Comparison of ENCODE assay signal across 8 cellular contexts in the genomic region with DNA sequence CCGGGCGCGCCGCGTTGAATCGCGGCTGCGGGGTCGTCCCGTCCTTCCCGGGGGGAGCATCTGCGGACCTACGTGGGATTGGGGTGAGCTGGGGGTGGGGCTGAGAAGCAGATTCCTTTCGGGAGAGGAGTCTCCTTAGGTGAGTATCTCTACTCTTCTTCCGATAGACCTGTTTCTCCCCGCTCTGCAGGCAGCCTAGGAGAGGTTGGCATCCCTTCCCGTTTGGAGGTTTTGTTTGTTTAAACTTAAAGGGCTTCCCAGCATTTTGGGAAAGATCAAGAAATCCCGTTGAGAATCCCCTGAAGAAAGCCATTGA. TPM values are rescaled to one million over a fixed set of nuclear protein-coding genes. Genes with fewer than 3 reads are reported as not detected.
DNase-seq lines count a peak whose midpoint lies in the region; ATAC-seq and TF ChIP-seq lines count a peak whose summit lies in the region.

No MANE protein-coding gene starts in this region.

- H3K4me1 ChIP-seq in lower lobe of right lung (peaks cover 13% of the 10 kb centered on the region), urinary bladder (ENCODE audit: insufficient read depth) (peaks cover 1% of the 10 kb centered on the region)

- peak overlapping the region; percentile 89 for H3K27ac ChIP-seq in lower lobe of right lung
- H3K27ac ChIP-seq in urinary bladder (ENCODE audit: low read depth), result peak overlapping the region; percentile 76

- H3K9me3 Mint-ChIP-seq in activated naive CD4-positive, alpha-beta T cell treated with anti-CD3 and anti-CD28 coated beads, Interleukin-2, amount 10 ng/mL, durations not matched to agents 7 days and 5 days, result no peaks in the 10 kb centered on the region

- peaks cover 6% of the 10 kb centered on the region for H3K27me3 Mint-ChIP-seq in activated naive CD4-positive, alpha-beta T cell treated with anti-CD3 and anti-CD28 coated beads, Interleukin-2, amount 10 ng/mL, durations not matched to agents 7 days and 5 days

- H3K36me3 ChIP-seq in lower lobe of right lung, result peaks cover 25% of the 10 kb centered on the region
- H3K36me3 ChIP-seq in urinary bladder (ENCODE audit: insufficient read depth), result peaks cover under 1% of the 10 kb centered on the region

- no peaks in the 10 kb centered on the region for H3K27me3 ChIP-seq in lower lobe of right lung (ENCODE audit: low read depth)

- peak overlapping the region; percentile 88 for H3K27ac Mint-ChIP-seq in activated naive CD4-positive, alpha-beta T cell treated with anti-CD3 and anti-CD28 coated beads, Interleukin-2, amount 10 ng/mL, durations not matched to agents 7 days and 5 days

- H3K4me3 Mint-ChIP-seq in activated naive CD4-positive, alpha-beta T cell treated with anti-CD3 and anti-CD28 coated beads, Interleukin-2, amount 10 ng/mL, durations not matched to agents 7 days and 5 days, result peak overlapping the region; percentile 92

- under 1% methylated on average over 18 of the region's 18 CpGs for WGBS in urinary bladder

- ATAC-seq in lower lobe of right lung (peak in 1 of 2 donors; percentile 37), GM21390 (IDR thresholded peaks at IDR 0.05; ENCODE audit: unreplicated experiment) (no peak)

- H3K4me3 ChIP-seq in astrocyte of the spinal cord (ENCODE audit: low read depth, low read length) (peak overlapping the region; percentile 94), lower lobe of right lung (peak overlapping the region; percentile 76), urinary bladder (ENCODE audit: low read depth, low read length) (peak overlapping the region; percentile 81)

- no peak for DNase-seq in activated naive CD4-positive, alpha-beta T cell treated with anti-CD3 and anti-CD28 coated beads, Interleukin-2, amount 10 ng/mL, durations not matched to agents 7 days and 5 days
- DNase-seq in activated naive CD4-positive, alpha-beta T cell (lab: John Stamatoyannopoulos, UW), result no peak
- DNase-seq in astrocyte of the spinal cord (ENCODE audit: low read depth, low spot score) (no peak), lower lobe of right lung (no peak), COR-L47 (lab: John Stamatoyannopoulos, UW) (no peak), NCI-H1105 (lab: John Stamatoyannopoulos, UW) (no peak)

- TF ChIP-seq CTCF in astrocyte of the spinal cord (IDR thresholded peaks at IDR 0.05; ENCODE audit: low read depth, low read length) (no peak), lower lobe of right lung (IDR thresholded peaks at IDR 0.05) (no peak)

- intact Hi-C loops in lower lobe of right lung (cut with DNase I), result no loop called here

- no peaks in the 10 kb centered on the region for H3K9me3 ChIP-seq in lower lobe of right lung

- in situ Hi-C loops in astrocyte of the spinal cord (cut with HindIII; ENCODE audit: low sequenced_read_pairs), result no loop called here

- H3K36me3 Mint-ChIP-seq in activated naive CD4-positive, alpha-beta T cell treated with anti-CD3 and anti-CD28 coated beads, Interleukin-2, amount 10 ng/mL, durations not matched to agents 7 days and 5 days, result peaks cover 20% of the 10 kb centered on the region

- CTCF ChIA-PET in activated naive CD4-positive, alpha-beta T cell treated with anti-CD3 and anti-CD28 coated beads, Interleukin-2, amount 10 ng/mL, durations not matched to agents 7 days and 5 days (lab: Charles Lee), result interaction anchor here (0.5 to 0.6 kb wide), 2 partner anchors 9 to 85 kb away, joined by 3 to 4 read pairs; no protein-coding TSS in a partner anchor

- peaks cover 33% of the 10 kb centered on the region for H3K4me1 Mint-ChIP-seq in activated naive CD4-positive, alpha-beta T cell treated with anti-CD3 and anti-CD28 coated beads, Interleukin-2, amount 10 ng/mL, durations not matched to agents 7 days and 5 days

RNA-seq across cellular contexts. Expression of gene TTLL5, which starts 0.4 kb away (rescaled TPM):
- total RNA-seq in lower lobe of right lung (32.6 TPM), urinary bladder (46.4 TPM)
- polyA plus RNA-seq in urinary bladder, result 16.1 TPM

RNA-seq across cellular contexts. Expression of gene ERG28, which starts 0.8 kb away (rescaled TPM):
- total RNA-seq in lower lobe of right lung, result 30.2 TPM
- 6.7 TPM for total RNA-seq in urinary bladder
- polyA plus RNA-seq in urinary bladder, result 14.4 TPM
